ENCODE assay signal across 16 cellular contexts in genomic region chr4:128347930-128348660, GRCh38.
A peak's percentile ranks its signal among the peaks of the same experiment; 100 is the strongest.
DNase-seq lines count a peak whose midpoint lies in the region; ATAC-seq and TF ChIP-seq lines count a peak whose summit lies in the region.
"Had no signal": no experiment of that assay in that cellular context is flagged by ENCODE, and none has a peak within 500 bp of the region (broad histone marks: within the 10 kb centered on the region; RNA-seq: fewer than 3 reads in every experiment).

No MANE protein-coding gene starts in this region.

- TF ChIP-seq CTCF in AG04450 (IDR thresholded peaks at IDR 0.05; ENCODE audit: low read depth, low read length) (no peak), nephron (IDR thresholded peaks at IDR 0.05; ENCODE audit: unreplicated experiment in 3 of 3) (no peak)

- H3K36me3 Mint-ChIP-seq in nephron (ENCODE audit: low read depth), result no peaks in the 10 kb centered on the region

- H3K27ac Mint-ChIP-seq in nephron, result peak overlapping the region; percentile 8 to 44 (median 14)
- H3K27ac Mint-ChIP-seq: activated CD4-positive, alpha-beta T cell treated with anti-CD3 and anti-CD28 coated beads for 36 hours; naive thymus-derived CD4-positive, alpha-beta T cell had no signal

- H3K27ac ChIP-seq in AG04450 (ENCODE audit: low read depth, low read length), result peak overlapping the region; percentile 63

- H3K9me3 Mint-ChIP-seq in nephron, result peaks cover 3% of the 10 kb centered on the region
- H3K9me3 Mint-ChIP-seq: stimulated activated naive CD8-positive, alpha-beta T cell treated with anti-CD3 and anti-CD28 coated beads, Interleukin-15, amount 100 ng/mL, for 72 hours had no signal

- H3K4me3 Mint-ChIP-seq in nephron, result peak overlapping the region in 1 of 3 experiments; percentile 10
- H3K4me3 Mint-ChIP-seq: activated CD4-positive, alpha-beta T cell treated with anti-CD3 and anti-CD28 coated beads for 36 hours; naive thymus-derived CD4-positive, alpha-beta T cell; stimulated activated naive CD8-positive, alpha-beta T cell treated with anti-CD3 and anti-CD28 coated beads, Interleukin-15, amount 100 ng/mL, for 72 hours had no signal

- H3K9me3 ChIP-seq in AG04450 (ENCODE audit: control insufficient read depth, insufficient read depth, low read length), result no peaks in the 10 kb centered on the region

- H3K4me3 ChIP-seq in AG04450 (ENCODE audit: low read depth, low read length), result no peak overlapping the region

- DNase-seq in AG04450 (ENCODE audit: low read depth, low spot score) (no peak), LHCN-M2 (ENCODE audit: low read depth) (peak; percentile 50), dedifferentiated amniotic fluid mesenchymal stem cell (ENCODE audit: extremely low spot score) (peak; percentile 48), NCI-H187 treated with DMSO at 0.1 percent for 48 hours (lab: John Stamatoyannopoulos, UW) (no peak), SHP77 treated with DMSO at 0.1 percent for 48 hours (lab: John Stamatoyannopoulos, UW) (no peak), NCI-H2227 treated with DMSO at 0.1 percent for 48 hours (lab: John Stamatoyannopoulos, UW) (no peak)
- DNase-seq: activated CD4-positive, alpha-beta T cell treated with anti-CD3 and anti-CD28 coated beads for 36 hours; activated naive CD4-positive, alpha-beta T cell; foreskin melanocyte; GDM1; naive thymus-derived CD4-positive, alpha-beta T cell; NCI-H2081; NCI-H524 treated with DMSO at 0.1 percent for 48 hours; stimulated activated naive CD8-positive, alpha-beta T cell treated with anti-CD3 and anti-CD28 coated beads, Interleukin-15, amount 100 ng/mL, for 72 hours had no signal

- H3K4me1 Mint-ChIP-seq in nephron, result peaks cover 14% of the 10 kb centered on the region
- H3K4me1 Mint-ChIP-seq: activated CD4-positive, alpha-beta T cell treated with anti-CD3 and anti-CD28 coated beads for 36 hours; naive thymus-derived CD4-positive, alpha-beta T cell; stimulated activated naive CD8-positive, alpha-beta T cell treated with anti-CD3 and anti-CD28 coated beads, Interleukin-15, amount 100 ng/mL, for 72 hours had no signal

- no peaks in the 10 kb centered on the region for H3K27me3 Mint-ChIP-seq in nephron (ENCODE audit: low read depth)
- H3K27me3 Mint-ChIP-seq: activated CD4-positive, alpha-beta T cell treated with anti-CD3 and anti-CD28 coated beads for 36 hours; naive thymus-derived CD4-positive, alpha-beta T cell; stimulated activated naive CD8-positive, alpha-beta T cell treated with anti-CD3 and anti-CD28 coated beads, Interleukin-15, amount 100 ng/mL, for 72 hours had no signal

- CTCF ChIA-PET in AG04450 (lab: Charles Lee), result no interaction called here

- no peaks in the 10 kb centered on the region for H3K27me3 ChIP-seq in AG04450 (ENCODE audit: control insufficient read depth, insufficient read depth, low read length)

- POLR2A ChIA-PET in AG04450 (lab: Yijun Ruan, JAX), result no interaction called here

- no peak for ATAC-seq in HG02642 (IDR thresholded peaks at IDR 0.05; ENCODE audit: poor library complexity, unreplicated experiment)
- ATAC-seq: activated CD4-positive, alpha-beta T cell treated with anti-CD3 and anti-CD28 coated beads for 36 hours; naive thymus-derived CD4-positive, alpha-beta T cell; stimulated activated naive CD8-positive, alpha-beta T cell treated with anti-CD3 and anti-CD28 coated beads, Interleukin-15, amount 100 ng/mL, for 72 hours had no signal

Comparison
In these comparisons a context has a peak if more than half of its experiments do, and no peak if none do; other contexts are left out.
1. DNase-seq: peak in LHCN-M2 (single experiment) and dedifferentiated amniotic fluid mesenchymal stem cell (single experiment); none in AG04450 (single experiment), NCI-H187 treated with DMSO at 0.1 percent for 48 hours (single experiment), SHP77 treated with DMSO at 0.1 percent for 48 hours (single experiment) and NCI-H2227 treated with DMSO at 0.1 percent for 48 hours (single experiment).